10 cellular contexts compared by ENCODE assay signal in the genomic region with DNA sequence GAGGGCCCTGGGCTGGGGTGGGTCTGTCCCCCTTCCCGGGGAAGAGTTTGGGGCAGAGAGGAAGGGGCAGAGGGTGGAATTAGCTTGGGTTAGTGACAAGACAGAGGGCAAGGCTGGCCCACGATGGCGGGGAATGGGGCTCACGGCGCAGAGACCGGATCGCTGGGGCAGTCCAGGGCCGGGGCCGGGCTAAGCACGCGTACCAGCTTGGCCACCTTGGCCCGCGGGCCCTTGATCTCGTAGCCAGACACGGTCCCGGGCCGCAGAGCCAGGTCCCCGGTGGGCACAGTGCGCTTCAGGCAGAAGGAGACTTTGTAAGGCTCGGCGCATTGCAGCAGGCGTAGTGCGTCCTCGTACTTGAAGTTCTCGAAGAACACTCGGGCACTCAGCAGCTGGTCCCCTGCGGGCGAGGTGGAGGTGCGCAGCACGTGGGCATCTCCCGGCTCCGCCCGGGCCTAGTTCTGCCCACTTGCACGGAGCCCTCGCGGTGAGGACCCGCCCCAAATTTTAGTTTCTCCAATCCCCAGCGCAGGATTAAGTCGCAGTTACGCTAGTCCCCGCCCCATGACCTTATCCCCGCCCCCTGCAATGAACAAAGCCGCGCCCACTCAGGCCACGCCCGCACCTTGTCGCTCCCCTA. TPM values are rescaled to one million over a fixed set of nuclear protein-coding genes. Genes with fewer than 3 reads are reported as not detected.
DNase-seq lines count a peak whose midpoint lies in the region; ATAC-seq and TF ChIP-seq lines count a peak whose summit lies in the region.
"Had no signal": no experiment of that assay in that cellular context is flagged by ENCODE, and none has a peak within 500 bp of the region (broad histone marks: within the 10 kb centered on the region; RNA-seq: fewer than 3 reads in every experiment).

No MANE protein-coding gene starts in this region.

- H3K4me1 Mint-ChIP-seq in CD14-positive monocyte: peaks cover 20% of the 10 kb centered on the region

- TF ChIP-seq CTCF in CD14-positive monocyte (IDR thresholded peaks at IDR 0.05) (no peak), lung (IDR thresholded peaks at IDR 0.05; ENCODE audit: control extremely low read depth, extremely low read depth) (no peak), suprapubic skin (IDR thresholded peaks at IDR 0.05) (no peak)

- H3K4me1 ChIP-seq in NT2/D1 (ENCODE audit: insufficient read depth, insufficient read length) (no peaks in the 10 kb centered on the region), lung (ENCODE audit: control insufficient read depth in 2 of 2, insufficient read depth in 2 of 2, low read length in 2 of 2) (no peaks in the 10 kb centered on the region), suprapubic skin (peaks cover 23% of the 10 kb centered on the region)

- no peak overlapping the region for H3K9ac ChIP-seq in NT2/D1 (ENCODE audit: insufficient read length, low read depth)
- H3K9ac ChIP-seq: BLaER1 treated with 17β-estradiol and CSF1 and Interleukin-3, amounts not matched to agents 10 nM and 100 nM had no signal

- TF ChIP-seq POLR2A in suprapubic skin (IDR thresholded peaks at IDR 0.05): no peak

- no peak overlapping the region for H3K27ac Mint-ChIP-seq in CD14-positive monocyte

- intact Hi-C loops in CD14-positive monocyte (cut with micrococcal nuclease): loop anchor here in 1 of 2 donors (10.0 kb wide), 1 partner anchor 94 kb away; no protein-coding TSS in a partner anchor

- peak; percentile 65 for ATAC-seq in lung (ENCODE audit: insufficient read depth, low FRiP score)
- ATAC-seq in HG03135 (IDR thresholded peaks at IDR 0.05; ENCODE audit: unreplicated experiment): no peak

- peak overlapping the region; percentile 42 to 60 for H3K4me3 Mint-ChIP-seq in CD14-positive monocyte

- no peaks in the 10 kb centered on the region for H3K9me3 ChIP-seq in NT2/D1 (ENCODE audit: insufficient read depth, low read length)
- no peaks in the 10 kb centered on the region for H3K9me3 ChIP-seq in lung (ENCODE audit: control insufficient read depth in 2 of 2, insufficient read depth in 1 of 2, low read length in 1 of 2)
- H3K9me3 ChIP-seq in suprapubic skin: no peaks in the 10 kb centered on the region
- H3K9me3 ChIP-seq: BLaER1 treated with 17β-estradiol and CSF1 and Interleukin-3, amounts not matched to agents 10 nM and 100 nM had no signal

- H3K36me3 ChIP-seq in NT2/D1 (ENCODE audit: insufficient read depth, insufficient read length, low read length): no peaks in the 10 kb centered on the region
- H3K36me3 ChIP-seq in lung (ENCODE audit: control insufficient read depth in 2 of 2, insufficient read depth in 2 of 2, low read length in 2 of 2): peaks cover 0 to 10% of the 10 kb centered on the region in 2 donors
- no peaks in the 10 kb centered on the region for H3K36me3 ChIP-seq in suprapubic skin
- H3K36me3 ChIP-seq: BLaER1 treated with 17β-estradiol and CSF1 and Interleukin-3, amounts not matched to agents 10 nM and 100 nM had no signal

- WGBS in lung, 2 donors: 50 to 57% methylated on average over 47 of the region's 47 CpGs
- WGBS in suprapubic skin: 25% methylated on average over 21 of the region's 47 CpGs

- H3K36me3 Mint-ChIP-seq in CD14-positive monocyte: peaks cover 0 to 3% of the 10 kb centered on the region in 2 donors

- peaks cover 0 to 21% (median 18%) of the 10 kb centered on the region in 3 donors for H3K27me3 Mint-ChIP-seq in CD14-positive monocyte (ENCODE audit: low read depth in 3 of 3)

- no peak overlapping the region for H3K4me3 ChIP-seq in NT2/D1 (ENCODE audit: insufficient read length, low read depth)
- no peak overlapping the region for H3K4me3 ChIP-seq in lung
- peak overlapping the region; percentile 11 for H3K4me3 ChIP-seq in suprapubic skin
- H3K4me3 ChIP-seq: BLaER1 treated with 17β-estradiol and CSF1 and Interleukin-3, amounts not matched to agents 10 nM and 100 nM had no signal

- no peak for TF ChIP-seq EP300 in suprapubic skin (IDR thresholded peaks at IDR 0.05)

- DNase-seq in CD14-positive monocyte (ENCODE audit: low spot score): no peak
- peak; percentile 42 for DNase-seq in NT2/D1 (ENCODE audit: low read depth, low spot score)
- DNase-seq in activated naive CD4-positive, alpha-beta T cell treated with anti-CD3 and anti-CD28 coated beads, Interleukin-2, amount 50 U/mL, for 16 hours: peak; percentile 77
- DNase-seq in lung (ENCODE audit: low spot score): peak; percentile 81
- DNase-seq in suprapubic skin (ENCODE audit: low spot score in 2 of 2): no peak
- DNase-seq in GM03348 (ENCODE audit: low spot score): no peak
- no peak for DNase-seq in NCI-H1694 (lab: John Stamatoyannopoulos, UW)

- H3K27me3 ChIP-seq in NT2/D1 (ENCODE audit: insufficient read depth, insufficient read length) (no peaks in the 10 kb centered on the region), lung (ENCODE audit: control insufficient read depth, insufficient read depth) (no peaks in the 10 kb centered on the region), suprapubic skin (no peaks in the 10 kb centered on the region)
- H3K27me3 ChIP-seq: BLaER1 treated with 17β-estradiol and CSF1 and Interleukin-3, amounts not matched to agents 10 nM and 100 nM had no signal

- H3K9me3 Mint-ChIP-seq in CD14-positive monocyte: peaks cover 0 to 3% (median 0%) of the 10 kb centered on the region in 7 donors

- H3K27ac ChIP-seq in lung (ENCODE audit: low read depth in 1 of 2, low read length in 1 of 2) (no peak overlapping the region), suprapubic skin (no peak overlapping the region)
- H3K27ac ChIP-seq: BLaER1 treated with 17β-estradiol and CSF1 and Interleukin-3, amounts not matched to agents 10 nM and 100 nM had no signal

RNA-seq across cellular contexts. Expression of gene HIPK4, which starts 8.6 kb away (rescaled TPM):
- polyA plus RNA-seq in CD14-positive monocyte: not detected
- under 1 TPM in 1 of 2 donors, not detected in 1; 0.43 TPM for total RNA-seq in lung
- under 1 TPM; 0.10 to 0.22 TPM for polyA plus RNA-seq in lung
- total RNA-seq in suprapubic skin: under 1 TPM in 3 of 4 donors, not detected in 1; 0.21 to 0.47 (median 0.42) TPM
- total RNA-seq: NCI-H460 had no signal

RNA-seq across cellular contexts. Expression of gene PRX, which starts 14.6 kb away (rescaled TPM):
- polyA plus RNA-seq in CD14-positive monocyte: under 1 TPM in 1 of 2 donors, not detected in 1; 0.13 TPM
- 10 to 100 TPM; 25.6 to 43.8 TPM for total RNA-seq in lung
- polyA plus RNA-seq in lung: 10 to 100 TPM; 16.9 to 30.1 TPM
- total RNA-seq in suprapubic skin: 1 to 10 TPM; 4.1 to 7.3 (median 4.8) TPM

RNA-seq across cellular contexts. Expression of gene SERTAD1, which starts 27.3 kb away (rescaled TPM):
- polyA plus RNA-seq in CD14-positive monocyte (10 to 100 TPM; 21.0 to 21.6 TPM), lung (10 to 100 TPM; 23.3 to 37.9 TPM)
- total RNA-seq in lung (10 to 100 TPM; 10.8 to 25.1 TPM), suprapubic skin (10 to 100 TPM in 3 of 4 donors, 1 to 10 TPM in 1; 8.5 to 33.9 (median 20.6) TPM)

RNA-seq across cellular contexts. Expression of gene SERTAD3, which starts 45.6 kb away (rescaled TPM):
- 10 to 100 TPM; 30.4 to 49.4 TPM for polyA plus RNA-seq in CD14-positive monocyte
- 10 to 100 TPM; 33.0 to 37.5 TPM for total RNA-seq in lung
- 10 to 100 TPM; 28.9 to 34.6 TPM for polyA plus RNA-seq in lung
- total RNA-seq in suprapubic skin: 10 to 100 TPM; 16.4 to 29.8 (median 19.1) TPM

RNA-seq across cellular contexts. Expression of gene PLD3, which starts 50.0 kb away (rescaled TPM):
- polyA plus RNA-seq in CD14-positive monocyte (100 to 1,000 TPM; 168 to 170 TPM), lung (100 to 1,000 TPM; 205 to 219 TPM)
- total RNA-seq in lung (100 to 1,000 TPM; 257 to 407 TPM), suprapubic skin (100 to 1,000 TPM; 173 to 231 (median 202) TPM)

Comparison
In these comparisons a context has a peak if more than half of its experiments do, and no peak if none do; other contexts are left out.
1. DNase-seq: peak in NT2/D1 (single experiment), activated naive CD4-positive, alpha-beta T cell treated with anti-CD3 and anti-CD28 coated beads, Interleukin-2, amount 50 U/mL, for 16 hours (single experiment) and lung (single experiment); none in CD14-positive monocyte (single experiment), suprapubic skin (0 of 2), GM03348 (single experiment) and NCI-H1694 (single experiment).